In genomic region chr11:15073361-15074205, GRCh38 we compare ENCODE assay signal across 8 cellular contexts. TPM values are rescaled to one million over a fixed set of nuclear protein-coding genes. Genes with fewer than 3 reads are reported as not detected.
A peak's percentile ranks its signal among the peaks of the same experiment; 100 is the strongest.
DNase-seq lines count a peak whose midpoint lies in the region; ATAC-seq and TF ChIP-seq lines count a peak whose summit lies in the region.

A gene with protein sequence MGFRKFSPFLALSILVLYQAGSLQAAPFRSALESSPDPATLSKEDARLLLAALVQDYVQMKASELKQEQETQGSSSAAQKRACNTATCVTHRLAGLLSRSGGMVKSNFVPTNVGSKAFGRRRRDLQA (plus strand): TSS chr11:15073593. CDS start chr11:15074719, 1,126 bp downstream.

- H2BK15ac ChIP-seq in mesenchymal stem cell (ENCODE audit: low read depth, poor library complexity, severe bottlenecking): no peak within 1 kb of the TSS

- no peak within 1 kb of the TSS for H2BK12ac ChIP-seq in mesenchymal stem cell (ENCODE audit: low read length in 2 of 2)

- no peak within 1 kb of the TSS for H3K27ac ChIP-seq in mesenchymal stem cell (ENCODE audit: low read length, poor library complexity, severe bottlenecking)

- H3K4ac ChIP-seq in mesenchymal stem cell (ENCODE audit: low read depth in 1 of 2, low read length in 2 of 2): no peak within 1 kb of the TSS

- peaks cover 23% of the 10 kb centered on the region for H3K27me3 Mint-ChIP-seq in nephron progenitor cell (ENCODE audit: low read depth, poor library complexity)
- peaks cover 24 to 40% (median 39%) of the 10 kb centered on the region in 3 donors for H3K27me3 Mint-ChIP-seq in CD14-positive monocyte (ENCODE audit: low read depth in 3 of 3)

- H3K36me3 Mint-ChIP-seq in nephron progenitor cell (ENCODE audit: low read depth) (no peaks in the 10 kb centered on the region), CD14-positive monocyte (no peaks in the 10 kb centered on the region)

- H3K18ac ChIP-seq in mesenchymal stem cell (ENCODE audit: low read depth in 1 of 2, low read length in 2 of 2): no peak within 1 kb of the TSS

- peaks cover 2% of the 10 kb centered on the region for H3K4me1 ChIP-seq in mesenchymal stem cell (ENCODE audit: control insufficient read depth, insufficient read depth, low read depth, low read length)

- H3K9me3 Mint-ChIP-seq in nephron progenitor cell (peaks cover 30% of the 10 kb centered on the region), CD14-positive monocyte (peaks cover 4 to 31% (median 26%) of the 10 kb centered on the region in 7 donors)

- no peaks in the 10 kb centered on the region for H3K4me1 Mint-ChIP-seq in nephron progenitor cell
- H3K4me1 Mint-ChIP-seq in CD14-positive monocyte: peaks cover 19% of the 10 kb centered on the region

- no peaks in the 10 kb centered on the region for H3K79me1 ChIP-seq in mesenchymal stem cell (replicated peaks; ENCODE audit: low read length, poor library complexity, severe bottlenecking)

- H3K4me3 Mint-ChIP-seq in nephron progenitor cell (no peak within 1 kb of the TSS), CD14-positive monocyte (peak within 1 kb of the TSS in 1 of 2 donors; percentile 74)

- H3K14ac ChIP-seq in mesenchymal stem cell (ENCODE audit: low read length in 2 of 2): no peak within 1 kb of the TSS

- no peak within 1 kb of the TSS for H3K23ac ChIP-seq in mesenchymal stem cell (ENCODE audit: low read length in 2 of 2)

- peaks cover 17 to 66% of the 10 kb centered on the region in 2 experiments for H3K27me3 ChIP-seq in mesenchymal stem cell (ENCODE audit: control insufficient read depth in 1 of 2, insufficient read depth in 1 of 2, low read length in 2 of 2)

- intact Hi-C loops in Right ventricle myocardium inferior (cut with DNase I) (loop anchor here (2.0 kb wide), 1 partner anchor 165 kb away; no protein-coding TSS in a partner anchor), cardiac septum (cut with DNase I) (loop anchor here (5.0 to 10.0 kb wide), 2 partner anchors 101 to 539 kb away; partner anchors contain the start of gene CALCA), CD14-positive monocyte (cut with micrococcal nuclease) (no loop called here)

- H2AK5ac ChIP-seq in mesenchymal stem cell (ENCODE audit: low read length, severe bottlenecking): no peak within 1 kb of the TSS

- TF ChIP-seq CTCF in epithelial cell of proximal tubule (conservative IDR thresholded peaks at IDR 0.05; ENCODE audit: low read depth, low read length) (no peak), nephron progenitor cell (IDR thresholded peaks at IDR 0.05) (no peak), CD14-positive monocyte (IDR thresholded peaks at IDR 0.05) (no peak)

- DNase-seq in Right ventricle myocardium inferior (ENCODE audit: missing footprints) (no peak), cardiac septum (ENCODE audit: low spot score) (no peak), epithelial cell of proximal tubule (ENCODE audit: low read depth) (no peak), nephron progenitor cell (peak; percentile 4), CD14-positive monocyte (ENCODE audit: low spot score) (no peak), mesenchymal stem cell (no peak)
- DNase-seq in activated CD4-positive, alpha-beta T cell treated with anti-CD3 and anti-CD28 coated beads for 48 hours: peak; percentile 57

- no peaks in the 10 kb centered on the region for H3K36me3 ChIP-seq in mesenchymal stem cell (ENCODE audit: control insufficient read depth in 1 of 2, insufficient read depth in 2 of 2, low read depth in 1 of 2, low read length in 2 of 2)

- H3K4me3 ChIP-seq in epithelial cell of proximal tubule (ENCODE audit: low read depth, low read length): peak within 1 kb of the TSS; percentile 41
- peak within 1 kb of the TSS in 1 of 2 experiments; percentile 52 for H3K4me3 ChIP-seq in mesenchymal stem cell (ENCODE audit: insufficient read depth in 1 of 2, low read depth in 1 of 2, low read length in 2 of 2)

- no peak within 1 kb of the TSS for H3K27ac Mint-ChIP-seq in nephron progenitor cell
- H3K27ac Mint-ChIP-seq in CD14-positive monocyte: no peak within 1 kb of the TSS

- peak; percentile 52 for ATAC-seq in Right ventricle myocardium inferior
- no peak for ATAC-seq in HG03108 (IDR thresholded peaks at IDR 0.05; ENCODE audit: unreplicated experiment)

- H3K9me3 ChIP-seq in mesenchymal stem cell (ENCODE audit: control insufficient read depth, low read length): peaks cover 4% of the 10 kb centered on the region

- H3K9ac ChIP-seq in mesenchymal stem cell (ENCODE audit: low read length): no peak within 1 kb of the TSS

- H4K8ac ChIP-seq in mesenchymal stem cell (ENCODE audit: low read length): no peak within 1 kb of the TSS

- no peak within 1 kb of the TSS for H2BK5ac ChIP-seq in mesenchymal stem cell (ENCODE audit: low read depth, low read length, poor library complexity, severe bottlenecking)

- no peak within 1 kb of the TSS for H2BK120ac ChIP-seq in mesenchymal stem cell (ENCODE audit: low read depth, low read length)

- WGBS in mesenchymal stem cell: 96% methylated on average over 59 of the region's 60 CpGs

- no peak within 1 kb of the TSS for H2AFZ ChIP-seq in mesenchymal stem cell (ENCODE audit: low read depth, low read length)

- no peak within 1 kb of the TSS for H3K4me2 ChIP-seq in mesenchymal stem cell (ENCODE audit: low read length, poor library complexity, severe bottlenecking)

- no peak within 1 kb of the TSS for H4K91ac ChIP-seq in mesenchymal stem cell (ENCODE audit: low read length)

RNA-seq across cellular contexts. Expression of the gene that starts here (rescaled TPM):
- total RNA-seq in Right ventricle myocardium inferior (not detected), cardiac septum (not detected), epithelial cell of proximal tubule (0.29 and 0.72 TPM in 2 replicates)
- not detected for polyA plus RNA-seq in CD14-positive monocyte
- polyA plus RNA-seq in mesenchymal stem cell (2013, experiment 1 of 2): not detected
- not detected for polyA plus RNA-seq in mesenchymal stem cell (2013, experiment 2 of 2)

Comparison
In these comparisons a context has a peak if more than half of its experiments do, and no peak if none do; other contexts are left out.
1. Peak in ATAC-seq in Right ventricle myocardium inferior; RNA of the gene not detected or under 1 TPM.
2. DNase-seq: peak in activated CD4-positive, alpha-beta T cell treated with anti-CD3 and anti-CD28 coated beads for 48 hours (single experiment) and nephron progenitor cell (single experiment); none in Right ventricle myocardium inferior (single experiment), cardiac septum (single experiment), epithelial cell of proximal tubule (single experiment), CD14-positive monocyte (single experiment) and mesenchymal stem cell (single experiment).
3. intact Hi-C loops: an anchor here in Right ventricle myocardium inferior (2.0 kb wide) and cardiac septum (5.0 to 10.0 kb wide); none called in CD14-positive monocyte.